ENCODE assay signal across 21 cellular contexts in genomic region chr1:230518511-230518910, GRCh38.
DNase-seq lines count a peak whose midpoint lies in the region; ATAC-seq and TF ChIP-seq lines count a peak whose summit lies in the region.
"Had no signal": no experiment of that assay in that cellular context is flagged by ENCODE, and none has a peak within 500 bp of the region (broad histone marks: within the 10 kb centered on the region; RNA-seq: fewer than 3 reads in every experiment).

No MANE protein-coding gene starts in this region.

- BruUV-seq in Calu3 (replicated peaks; lab: Mats Ljungman, UMichigan): no TSS peak

- no peaks in the 10 kb centered on the region for H3K27me3 Mint-ChIP-seq in Calu3 (ENCODE audit: unreplicated experiment)
- H3K27me3 Mint-ChIP-seq in endodermal cell (ENCODE audit: insufficient read depth): peaks cover 4% of the 10 kb centered on the region
- H3K27me3 Mint-ChIP-seq in neural progenitor cell (ENCODE audit: insufficient read depth, low read depth): peaks cover 4% of the 10 kb centered on the region

- H3K36me3 Mint-ChIP-seq in Calu3 (ENCODE audit: insufficient read depth, unreplicated experiment): no peaks in the 10 kb centered on the region
- no peaks in the 10 kb centered on the region for H3K36me3 Mint-ChIP-seq in endodermal cell (ENCODE audit: low read depth)
- H3K36me3 Mint-ChIP-seq in neural progenitor cell: no peaks in the 10 kb centered on the region
- H3K36me3 Mint-ChIP-seq: CD14-positive monocyte, IgD-negative memory B cell, T-cell had no signal

- no peaks in the 10 kb centered on the region for H4K20me1 ChIP-seq in neural progenitor cell (ENCODE audit: low read depth)

- H3K27ac Mint-ChIP-seq in Calu3 (ENCODE audit: unreplicated experiment): peak overlapping the region; percentile 18
- peak overlapping the region; percentile 79 for H3K27ac Mint-ChIP-seq in endodermal cell
- H3K27ac Mint-ChIP-seq in neural progenitor cell: no peak overlapping the region
- H3K27ac Mint-ChIP-seq: CD14-positive monocyte, IgD-negative memory B cell, T-cell had no signal

- H3K9me3 Mint-ChIP-seq in Calu3 (ENCODE audit: low read depth, unreplicated experiment) (no peaks in the 10 kb centered on the region), endodermal cell (peaks cover 14% of the 10 kb centered on the region), neural progenitor cell (no peaks in the 10 kb centered on the region)

- peak overlapping the region; percentile 59 for H3K4me2 ChIP-seq in neural progenitor cell
- H3K4me2 ChIP-seq: PC-9 had no signal

- DNase-seq in Calu3 (peak; percentile 38), endodermal cell (peak; percentile 75), neural progenitor cell (ENCODE audit: low spot score) (peak; percentile 69), sciatic nerve (ENCODE audit: low spot score) (no peak), HAP-1 (ENCODE audit: low spot score in 2 of 2) (no peak)
- DNase-seq: ACHN, EL, Karpas-422, NCI-H1417 treated with DMSO at 0.1 percent for 48 hours, NCI-H2227 treated with DMSO at 0.1 percent for 48 hours, PC-9, SIG-M5, T-cell had no signal

- no peaks in the 10 kb centered on the region for H3K79me2 ChIP-seq in neural progenitor cell (ENCODE audit: low read depth)

- H2AFZ ChIP-seq in neural progenitor cell (replicated peaks): no peak overlapping the region
- H2AFZ ChIP-seq: PC-9 had no signal

- H3K4me1 Mint-ChIP-seq in Calu3 (ENCODE audit: low read depth, unreplicated experiment): peaks cover 18% of the 10 kb centered on the region
- peaks cover 23% of the 10 kb centered on the region for H3K4me1 Mint-ChIP-seq in endodermal cell
- peaks cover 27% of the 10 kb centered on the region for H3K4me1 Mint-ChIP-seq in neural progenitor cell
- H3K4me1 Mint-ChIP-seq: CD14-positive monocyte, IgD-negative memory B cell, T-cell had no signal

- no peak for TF ChIP-seq CTCF in Calu3 (IDR thresholded peaks at IDR 0.05; ENCODE audit: unreplicated experiment)
- no peak for TF ChIP-seq CTCF in endodermal cell (conservative IDR thresholded peaks at IDR 0.05)
- TF ChIP-seq CTCF in neural progenitor cell (IDR thresholded peaks at IDR 0.05): no peak

- H3K36me3 ChIP-seq in HUES48 (ENCODE audit: control insufficient read depth, insufficient read depth, low read length): no peaks in the 10 kb centered on the region
- H3K36me3 ChIP-seq in endodermal cell (ENCODE audit: control insufficient read depth, insufficient read depth, low read length): no peaks in the 10 kb centered on the region
- H3K36me3 ChIP-seq in neural progenitor cell: no peaks in the 10 kb centered on the region
- no peaks in the 10 kb centered on the region for H3K36me3 ChIP-seq in HAP-1 (replicated peaks)

- intact Hi-C loops in Calu3 (cut with micrococcal nuclease; ENCODE audit: unreplicated experiment): loop anchor here (5.0 kb wide), 1 partner anchor 49 kb away; no protein-coding TSS in a partner anchor
- intact Hi-C loops in sciatic nerve (cut with DNase I): no loop called here

- CTCF ChIA-PET in Calu3 (lab: Charles Lee): interaction anchor here (0.7 kb wide), 1 partner anchor 72 kb away, joined by 3 read pairs; no protein-coding TSS in a partner anchor

- H3K27me3 ChIP-seq in HUES48 (ENCODE audit: control insufficient read depth, insufficient read depth, low read length) (no peaks in the 10 kb centered on the region), endodermal cell (ENCODE audit: control insufficient read depth, insufficient read depth, low read length, poor library complexity, severe bottlenecking) (no peaks in the 10 kb centered on the region), neural progenitor cell (no peaks in the 10 kb centered on the region), HAP-1 (ENCODE audit: low read depth) (no peaks in the 10 kb centered on the region)

- in situ Hi-C loops in HAP-1 (cut with MboI; ENCODE audit: low sequenced_read_pairs): no loop called here

- H3F3A ChIP-seq in neural progenitor cell (ENCODE audit: low read depth): peaks cover 10% of the 10 kb centered on the region

- H3K9ac ChIP-seq in HUES48 (ENCODE audit: low read depth, low read length) (no peak overlapping the region), endodermal cell (ENCODE audit: extremely low read depth, low read length, poor library complexity, severe bottlenecking) (no peak overlapping the region), neural progenitor cell (no peak overlapping the region)

- H3K4me1 ChIP-seq in HUES48 (ENCODE audit: control insufficient read depth, insufficient read depth, low read length): peaks cover 35% of the 10 kb centered on the region
- H3K4me1 ChIP-seq in endodermal cell (ENCODE audit: control insufficient read depth, insufficient read depth, low read length): no peaks in the 10 kb centered on the region
- H3K4me1 ChIP-seq in neural progenitor cell: peaks cover 31% of the 10 kb centered on the region
- H3K4me1 ChIP-seq in HAP-1: no peaks in the 10 kb centered on the region

- H3K27ac ChIP-seq in HUES48 (ENCODE audit: low read depth, low read length) (peak overlapping the region; percentile 25), endodermal cell (ENCODE audit: low read depth, low read length) (no peak overlapping the region), neural progenitor cell (peak overlapping the region; percentile 73)
- H3K27ac ChIP-seq: HL-60, PC-9, RWPE1 had no signal

- H3K4me3 ChIP-seq in HUES48 (ENCODE audit: low read depth, low read length) (no peak overlapping the region), endodermal cell (ENCODE audit: low read length) (no peak overlapping the region), neural progenitor cell (peak overlapping the region; percentile 17), HAP-1 (no peak overlapping the region)
- H3K4me3 ChIP-seq: GM12878, PC-9 had no signal

- H3K9me3 ChIP-seq in HUES48 (ENCODE audit: control insufficient read depth, insufficient read depth, low read length) (no peaks in the 10 kb centered on the region), endodermal cell (ENCODE audit: control insufficient read depth, low read length) (peaks cover 7% of the 10 kb centered on the region), neural progenitor cell (ENCODE audit: low read depth) (no peaks in the 10 kb centered on the region), HAP-1 (no peaks in the 10 kb centered on the region)

- 38 to 59% methylated on average over 4 to 5 of the region's 5 CpGs for WGBS in endodermal cell (ENCODE audit: insufficient coverage in 1 of 2, insufficient read length in 1 of 2), 2 experiments

- no peak overlapping the region for H3K4me3 Mint-ChIP-seq in Calu3 (ENCODE audit: low read depth, unreplicated experiment)
- no peak overlapping the region for H3K4me3 Mint-ChIP-seq in endodermal cell
- no peak overlapping the region for H3K4me3 Mint-ChIP-seq in neural progenitor cell
- H3K4me3 Mint-ChIP-seq: CD14-positive monocyte, IgD-negative memory B cell, T-cell had no signal

- ATAC-seq in HG03378 (IDR thresholded peaks at IDR 0.05; ENCODE audit: unreplicated experiment) (no peak), sciatic nerve (no peak)
- ATAC-seq: GM12878, SK-N-SH treated with all-trans-retinoic acid at 6 μM for 48 hours, T-cell had no signal

Comparison
In these comparisons a context has a peak if more than half of its experiments do, and no peak if none do; other contexts are left out.
1. DNase-seq: peak in Calu3 (single experiment), endodermal cell (single experiment) and neural progenitor cell (single experiment); none in sciatic nerve (single experiment) and HAP-1 (0 of 2).